8 cellular contexts compared by ENCODE assay signal in the genomic region with DNA sequence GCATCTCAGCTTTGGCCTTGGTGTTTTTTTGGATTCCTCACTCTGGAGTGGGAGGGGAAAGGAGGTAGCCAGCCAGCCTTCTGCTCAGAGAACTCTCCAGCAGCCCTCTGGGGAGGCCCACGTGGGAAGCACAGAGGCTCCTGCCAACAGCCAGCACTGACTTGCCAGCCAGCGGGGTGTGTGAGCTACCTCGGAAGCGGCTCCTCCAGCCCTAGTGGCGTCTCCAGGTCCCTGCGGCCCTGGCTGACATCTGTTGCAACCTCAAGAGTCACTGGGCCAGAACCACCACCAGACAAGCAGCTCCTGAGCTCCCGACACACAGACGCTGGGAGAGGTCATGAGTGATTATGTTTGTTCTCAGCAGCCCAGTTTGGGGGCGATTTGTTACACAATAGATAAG.
DNase-seq lines count a peak whose midpoint lies in the region; ATAC-seq and TF ChIP-seq lines count a peak whose summit lies in the region.

No MANE protein-coding gene starts in this region.

- H3K4me1 ChIP-seq in OCI-LY1 (ENCODE audit: insufficient read depth, low read length, severe bottlenecking) (peaks cover 28% of the 10 kb centered on the region), prostate gland (replicated peaks) (no peaks in the 10 kb centered on the region)

- H3K79me2 ChIP-seq in OCI-LY1 (ENCODE audit: insufficient read depth, low read length): no peaks in the 10 kb centered on the region

- H3K36me3 ChIP-seq in OCI-LY1 (ENCODE audit: insufficient read depth, low read length) (no peaks in the 10 kb centered on the region), prostate gland (no peaks in the 10 kb centered on the region)

- H3K4me3 ChIP-seq in OCI-LY1 (ENCODE audit: low read depth, low read length, poor library complexity, severe bottlenecking) (no peak overlapping the region), prostate gland (no peak overlapping the region)

- H3K27ac Mint-ChIP-seq in glutamatergic neuron (ENCODE audit: unreplicated experiment): peak overlapping the region; percentile 56

- TF ChIP-seq POLR2A in prostate gland (IDR thresholded peaks at IDR 0.05): no peak
- TF ChIP-seq POLR2A in erythroblast (IDR thresholded peaks at IDR 0.05; ENCODE audit: low read length): no peak

- H3K4me2 ChIP-seq in OCI-LY1 (ENCODE audit: low read length): no peak overlapping the region; the same call in 1 of the 2 replicates

- no peaks in the 10 kb centered on the region for H3K9me3 ChIP-seq in OCI-LY1 (ENCODE audit: low read length)
- H3K9me3 ChIP-seq in prostate gland: no peaks in the 10 kb centered on the region

- no peaks in the 10 kb centered on the region for H3F3A ChIP-seq in OCI-LY1 (ENCODE audit: insufficient read depth, low read length)

- peaks cover 26% of the 10 kb centered on the region for H3K4me1 Mint-ChIP-seq in glutamatergic neuron (ENCODE audit: low read depth, unreplicated experiment)

- H3K27me3 ChIP-seq in OCI-LY1 (ENCODE audit: insufficient read depth, low read length) (no peaks in the 10 kb centered on the region), prostate gland (replicated peaks; ENCODE audit: insufficient read depth) (no peaks in the 10 kb centered on the region)

- H3K9me2 ChIP-seq in OCI-LY1 (ENCODE audit: low read depth, low read length): no peaks in the 10 kb centered on the region

- 19% methylated on average over 8 of the region's 9 CpGs for WGBS in prostate gland

- H3K4me3 Mint-ChIP-seq in glutamatergic neuron (ENCODE audit: unreplicated experiment): peak overlapping the region; percentile 3

- H3K9ac ChIP-seq in OCI-LY1 (ENCODE audit: low read length): no peak overlapping the region

- no peaks in the 10 kb centered on the region for H3K36me3 Mint-ChIP-seq in glutamatergic neuron (ENCODE audit: unreplicated experiment)

- peak; percentile 20 for DNase-seq in ELR (ENCODE audit: low read depth)
- peak; percentile 83 for DNase-seq in glutamatergic neuron
- peak; percentile 69 for DNase-seq in prostate gland (ENCODE audit: low spot score)
- DNase-seq in LoVo (ENCODE audit: low spot score): no peak
- DNase-seq in NCI-H128 (lab: John Stamatoyannopoulos, UW; ENCODE audit: unreplicated experiment): no peak
- DNase-seq in erythroblast (lab: John Stamatoyannopoulos, UW): no peak

- peak overlapping the region; percentile 70 for H3K27ac ChIP-seq in OCI-LY1 (ENCODE audit: low read depth, low read length, poor library complexity, severe bottlenecking)
- no peak overlapping the region for H3K27ac ChIP-seq in prostate gland

- H3K9me3 Mint-ChIP-seq in glutamatergic neuron (ENCODE audit: unreplicated experiment): peaks cover 3% of the 10 kb centered on the region

- TF ChIP-seq CTCF in OCI-LY1 (IDR thresholded peaks at IDR 0.05; ENCODE audit: low read length): no peak; the same call in 1 of the 2 replicates
- TF ChIP-seq CTCF in glutamatergic neuron (IDR thresholded peaks at IDR 0.05; ENCODE audit: partially characterized antibody, unreplicated experiment): peak; percentile 29
- peak in 2 of 4 experiments; percentile 27 to 37 for TF ChIP-seq CTCF in prostate gland (IDR thresholded peaks at IDR 0.05)

- H4K20me1 ChIP-seq in OCI-LY1 (ENCODE audit: insufficient read depth, low read length): no peaks in the 10 kb centered on the region

- H2AFZ ChIP-seq in OCI-LY1 (ENCODE audit: low read length): no peak overlapping the region

- intact Hi-C loops in prostate gland (cut with DNase I): no loop called here

- ATAC-seq in GM18873 (IDR thresholded peaks at IDR 0.05; ENCODE audit: low FRiP score, unreplicated experiment): no peak

- peaks cover 6% of the 10 kb centered on the region for H3K27me3 Mint-ChIP-seq in glutamatergic neuron (ENCODE audit: unreplicated experiment)

Comparison
In these comparisons a context has a peak if more than half of its experiments do, and no peak if none do; other contexts are left out.
1. DNase-seq: peak in ELR (single experiment), glutamatergic neuron (single experiment) and prostate gland (single experiment); none in LoVo (single experiment), NCI-H128 (single experiment) and erythroblast (0 of 2).